ENCODE assay signal across 8 cellular contexts in genomic region chr16:87550510-87550961, GRCh38. TPM values are rescaled to one million over a fixed set of nuclear protein-coding genes. Genes with fewer than 3 reads are reported as not detected.
DNase-seq lines count a peak whose midpoint lies in the region; ATAC-seq, FAIRE-seq and TF ChIP-seq lines count a peak whose summit lies in the region.

No MANE protein-coding gene starts in this region.

- 44 to 52% (median 51%) methylated on average over 28 of the region's 28 CpGs for WGBS in small intestine, 3 donors

- no peaks in the 10 kb centered on the region for H3K9me3 Mint-ChIP-seq in activated naive CD4-positive, alpha-beta T cell treated with anti-CD3 and anti-CD28 coated beads for 36 hours

- peak; percentile 98 for TF ChIP-seq CTCF in GM06990 (IDR thresholded peaks at IDR 0.05; ENCODE audit: insufficient read depth, low read length, poor library complexity, severe bottlenecking)

- intact Hi-C loops in activated naive CD4-positive, alpha-beta T cell treated with anti-CD3 and anti-CD28 coated beads for 36 hours (cut with micrococcal nuclease), result loop anchor here (1.0 to 2.0 kb wide), 2 partner anchors 85 to 218 kb away; no protein-coding TSS in a partner anchor
- intact Hi-C loops in left ventricle myocardium superior (cut with micrococcal nuclease), result no loop called here

- CTCF ChIA-PET in activated naive CD4-positive, alpha-beta T cell treated with anti-CD3 and anti-CD28 coated beads for 36 hours (lab: Charles Lee), result interaction anchor here (1.6 kb wide), 1 partner anchor 86 kb away, joined by 7 read pairs; no protein-coding TSS in a partner anchor

- H3K36me3 ChIP-seq in GM06990 (ENCODE audit: control insufficient read depth, insufficient read depth, low read length), result no peaks in the 10 kb centered on the region
- no peaks in the 10 kb centered on the region for H3K36me3 ChIP-seq in small intestine (ENCODE audit: control insufficient read depth in 2 of 2, insufficient read depth in 2 of 2, low read length in 2 of 2)

- no peaks in the 10 kb centered on the region for H3K4me1 Mint-ChIP-seq in activated naive CD4-positive, alpha-beta T cell treated with anti-CD3 and anti-CD28 coated beads for 36 hours (ENCODE audit: low read depth)

- ATAC-seq in left ventricle myocardium superior, result peak; percentile 73

- no peaks in the 10 kb centered on the region for H3K27me3 ChIP-seq in GM06990 (replicated peaks; ENCODE audit: control insufficient read depth, insufficient read depth, low read length)
- H3K27me3 ChIP-seq in small intestine (ENCODE audit: control insufficient read depth in 2 of 2, insufficient read depth in 2 of 2, low read length in 2 of 2), result no peaks in the 10 kb centered on the region

- H3K4me1 ChIP-seq in small intestine (ENCODE audit: control insufficient read depth in 2 of 2, insufficient read depth in 1 of 2, low read depth in 1 of 2, low read length in 1 of 2), result no peaks in the 10 kb centered on the region

- DNase-seq in GM06990 (ENCODE audit: extremely low read depth, insufficient read length) (peak; percentile 32), RPMI8226 (peak; percentile 44), left ventricle myocardium superior (peak; percentile 67), small intestine (no peak), kidney tubule cell (ENCODE audit: low spot score) (no peak), cerebellar cortex (ENCODE audit: low spot score) (no peak)
- DNase-seq in activated naive CD4-positive, alpha-beta T cell treated with anti-CD3 and anti-CD28 coated beads for 36 hours, result peak; percentile 69
- DNase-seq in stimulated activated CD4-positive, alpha-beta T cell treated with anti-CD3 and anti-CD28 coated beads, Interleukin-2, amount 100 ng/mL, for 48 hours, result peak; percentile 60 to 68

- H3K27me3 Mint-ChIP-seq in activated naive CD4-positive, alpha-beta T cell treated with anti-CD3 and anti-CD28 coated beads for 36 hours (ENCODE audit: low read depth), result peaks cover 14% of the 10 kb centered on the region

- no peak for FAIRE-seq in small intestine (lab: Jason Lieb, UNC)

- no peaks in the 10 kb centered on the region for H3K9me3 ChIP-seq in small intestine (ENCODE audit: control insufficient read depth, low read depth)

- H3K4me3 Mint-ChIP-seq in activated naive CD4-positive, alpha-beta T cell treated with anti-CD3 and anti-CD28 coated beads for 36 hours, result no peak overlapping the region

- H3K27ac Mint-ChIP-seq in activated naive CD4-positive, alpha-beta T cell treated with anti-CD3 and anti-CD28 coated beads for 36 hours, result no peak overlapping the region

- H3K27ac ChIP-seq in small intestine (ENCODE audit: low read depth in 1 of 2, low read length in 1 of 2), result no peak overlapping the region

- no peaks in the 10 kb centered on the region for H3K36me3 Mint-ChIP-seq in activated naive CD4-positive, alpha-beta T cell treated with anti-CD3 and anti-CD28 coated beads for 36 hours (ENCODE audit: low read depth)

- H3K4me3 ChIP-seq in GM06990 (replicated peaks; ENCODE audit: low read depth, low read length), result no peak overlapping the region
- H3K4me3 ChIP-seq in small intestine (ENCODE audit: low read depth in 1 of 2, low read length in 2 of 2), result no peak overlapping the region

RNA-seq across cellular contexts. Expression of gene JPH3, which starts 51.8 kb away (rescaled TPM):
- total RNA-seq in activated naive CD4-positive, alpha-beta T cell treated with anti-CD3 and anti-CD28 coated beads for 36 hours, result under 1 TPM; 0.07 to 0.14 TPM
- total RNA-seq in left ventricle myocardium superior, result 0.12 TPM
- polyA plus RNA-seq in small intestine, result 1 to 10 TPM in 1 of 3 donors, not detected in 2; 2.4 TPM

RNA-seq across cellular contexts. Expression of gene ZCCHC14, which starts 57.7 kb away (rescaled TPM):
- total RNA-seq in activated naive CD4-positive, alpha-beta T cell treated with anti-CD3 and anti-CD28 coated beads for 36 hours, result 10 to 100 TPM; 12.4 to 13.9 TPM
- total RNA-seq in left ventricle myocardium superior, result 16.7 TPM
- polyA plus RNA-seq in small intestine, result 10 to 100 TPM in 2 of 3 donors, 1 to 10 TPM in 1; 9.2 to 14.6 (median 11.6) TPM

Comparison
In these comparisons a context has a peak if more than half of its experiments do, and no peak if none do; other contexts are left out.
1. DNase-seq: peak in GM06990 (single experiment), RPMI8226 (single experiment), activated naive CD4-positive, alpha-beta T cell treated with anti-CD3 and anti-CD28 coated beads for 36 hours (single experiment), left ventricle myocardium superior (single experiment) and stimulated activated CD4-positive, alpha-beta T cell treated with anti-CD3 and anti-CD28 coated beads, Interleukin-2, amount 100 ng/mL, for 48 hours (2 of 2); none in small intestine (single experiment), kidney tubule cell (single experiment) and cerebellar cortex (single experiment).